Comparison of ENCODE assay signal across 9 cellular contexts in the genomic region with DNA sequence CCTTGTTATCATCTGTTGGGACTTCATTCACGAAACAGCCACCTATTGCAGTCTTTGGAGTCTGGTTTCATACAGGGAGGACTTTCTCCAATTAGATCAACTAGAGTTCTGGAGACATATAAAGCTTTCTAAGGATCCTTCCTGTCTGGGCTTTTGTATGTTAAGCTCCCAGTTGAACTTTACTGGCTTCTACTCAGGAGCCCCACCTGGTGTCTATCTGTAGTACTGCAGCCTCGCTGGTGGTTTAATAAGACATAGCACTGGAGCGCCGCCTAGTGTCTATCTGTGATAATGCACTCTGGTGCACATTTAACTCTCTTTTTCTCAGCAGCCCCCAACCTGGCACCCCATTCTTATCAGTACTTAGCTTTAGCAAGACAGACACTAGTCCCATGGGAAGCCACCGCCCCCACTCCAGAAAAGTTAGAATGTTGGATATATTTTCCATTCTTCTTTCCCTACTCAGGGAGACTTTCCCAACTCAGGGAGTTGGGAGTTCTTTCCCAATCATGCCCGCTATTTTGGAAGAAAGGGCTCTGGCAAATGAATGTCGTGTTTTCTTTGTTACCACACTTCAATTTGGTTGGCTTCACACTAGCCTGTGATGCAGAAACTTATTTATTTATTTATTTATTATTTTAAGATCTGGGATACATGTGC. TPM values are rescaled to one million over a fixed set of nuclear protein-coding genes. Genes with fewer than 3 reads are reported as not detected.
DNase-seq lines count a peak whose midpoint lies in the region; ATAC-seq and TF ChIP-seq lines count a peak whose summit lies in the region.
"Had no signal": no experiment of that assay in that cellular context is flagged by ENCODE, and none has a peak within 500 bp of the region (broad histone marks: within the 10 kb centered on the region; RNA-seq: fewer than 3 reads in every experiment).

No MANE protein-coding gene starts in this region.

- peak; percentile 69 to 92 (median 75) for DNase-seq in CD8-positive, alpha-beta T cell
- DNase-seq in NCI-H2029 (lab: John Stamatoyannopoulos, UW), result peak; percentile 22
- peak; percentile 84 for DNase-seq in UCSD-AML1 (lab: John Stamatoyannopoulos, UW; ENCODE audit: unreplicated experiment)
- DNase-seq in immature natural killer cell, result peak; percentile 76 to 82 (median 77)
- DNase-seq in stimulated activated CD4-positive, alpha-beta T cell treated with anti-CD3 and anti-CD28 coated beads, Interleukin-1b, Interleukin-23, amount 100 ng/mL, for 24 hours (ENCODE audit: low read depth in 4 of 4, low spot score in 1 of 4), result peak; percentile 67 to 93 (median 69)

- peak; percentile 99 for ATAC-seq in CD8-positive, alpha-beta T cell
- ATAC-seq in GM21723 (IDR thresholded peaks at IDR 0.05; ENCODE audit: unreplicated experiment) (peak; percentile 68), HG02938 (IDR thresholded peaks at IDR 0.05; ENCODE audit: unreplicated experiment) (no peak)

- H3K36me3 ChIP-seq in CD8-positive, alpha-beta T cell (ENCODE audit: insufficient read depth, low read length), result no peaks in the 10 kb centered on the region

- H3K4me3 ChIP-seq in CD8-positive, alpha-beta T cell (ENCODE audit: low read depth, low read length), result no peak overlapping the region

- H3K4me1 ChIP-seq in CD8-positive, alpha-beta T cell (ENCODE audit: insufficient read depth, low read length), result no peaks in the 10 kb centered on the region

- no peak overlapping the region for H3K27ac ChIP-seq in CD8-positive, alpha-beta T cell (ENCODE audit: low read depth, low read length)

- peaks cover 3% of the 10 kb centered on the region for H3K27me3 Mint-ChIP-seq in CD8-positive, alpha-beta T cell (ENCODE audit: low read depth)
- peaks cover 15% of the 10 kb centered on the region for H3K27me3 Mint-ChIP-seq in brain
- peaks cover 0 to 3% (median 2%) of the 10 kb centered on the region in 3 donors for H3K27me3 Mint-ChIP-seq in immature natural killer cell (ENCODE audit: low read depth in 3 of 3)

- intact Hi-C loops in CD8-positive, alpha-beta T cell (cut with DNase I, micrococcal nuclease), result loop anchor here (1.0 to 2.0 kb wide), 3 partner anchors 84 to 256 kb away; no protein-coding TSS in a partner anchor

- no peak overlapping the region for H3K27ac Mint-ChIP-seq in CD8-positive, alpha-beta T cell
- H3K27ac Mint-ChIP-seq in brain (no peak overlapping the region), immature natural killer cell (no peak overlapping the region)
- H3K27ac Mint-ChIP-seq: T-helper 1 cell treated with Interleukin-12 subunit alpha and Interleukin-12 subunit beta and Interleukin-4 antibody, amounts not matched to agents 30 μg/mL and 1 μg/mL, for 36 hours had no signal

- H3K36me3 Mint-ChIP-seq in CD8-positive, alpha-beta T cell, result no peaks in the 10 kb centered on the region
- no peaks in the 10 kb centered on the region for H3K36me3 Mint-ChIP-seq in brain
- H3K36me3 Mint-ChIP-seq in immature natural killer cell, result no peaks in the 10 kb centered on the region

- no peaks in the 10 kb centered on the region for H3K9me3 ChIP-seq in CD8-positive, alpha-beta T cell (ENCODE audit: low read length)

- CTCF ChIA-PET in CD8-positive, alpha-beta T cell (lab: Charles Lee), result interaction anchor here (0.6 to 1.5 kb wide), 15 partner anchors 8 to 280 kb away, joined by 3 to 6 read pairs (median 4); no protein-coding TSS in a partner anchor

- H3K9me3 Mint-ChIP-seq in CD8-positive, alpha-beta T cell, result no peaks in the 10 kb centered on the region
- H3K9me3 Mint-ChIP-seq in brain, result peaks cover 9 to 22% (median 14%) of the 10 kb centered on the region in 5 experiments
- H3K9me3 Mint-ChIP-seq in immature natural killer cell, result peaks cover 0 to 2% (median 0%) of the 10 kb centered on the region in 6 donors

- no peaks in the 10 kb centered on the region for H3K4me1 Mint-ChIP-seq in CD8-positive, alpha-beta T cell (ENCODE audit: low read depth)
- H3K4me1 Mint-ChIP-seq in brain (no peaks in the 10 kb centered on the region), immature natural killer cell (no peaks in the 10 kb centered on the region)

- no peaks in the 10 kb centered on the region for H3K27me3 ChIP-seq in CD8-positive, alpha-beta T cell (ENCODE audit: insufficient read depth, low read length)

- TF ChIP-seq CTCF in CD8-positive, alpha-beta T cell (IDR thresholded peaks at IDR 0.05), result peak; percentile 90
- peak; percentile 100 for TF ChIP-seq CTCF in brain (conservative IDR thresholded peaks at IDR 0.05)

- POLR2A ChIA-PET in CD8-positive, alpha-beta T cell (lab: Charles Lee), result no interaction called here

- no peak overlapping the region for H3K4me3 Mint-ChIP-seq in CD8-positive, alpha-beta T cell
- H3K4me3 Mint-ChIP-seq in brain (no peak overlapping the region), immature natural killer cell (no peak overlapping the region)
- H3K4me3 Mint-ChIP-seq: T-helper 1 cell treated with Interleukin-12 subunit alpha and Interleukin-12 subunit beta and Interleukin-4 antibody, amounts not matched to agents 30 μg/mL and 1 μg/mL, for 36 hours had no signal

RNA-seq across cellular contexts. Expression of a gene that starts 36.9 kb away (rescaled TPM):
- total RNA-seq in CD8-positive, alpha-beta T cell, result not detected
- 11.0 TPM for polyA plus RNA-seq in brain (ENCODE audit: insufficient read depth, low read depth, low replicate concordance)
- under 1 TPM in 1 of 3 donors, not detected in 2; 0.70 TPM for polyA plus RNA-seq in immature natural killer cell

RNA-seq across cellular contexts. Expression of a gene that starts 51.4 kb away (rescaled TPM):
- total RNA-seq in CD8-positive, alpha-beta T cell, result 10 to 100 TPM; 10.1 to 10.6 TPM
- polyA plus RNA-seq in brain (ENCODE audit: insufficient read depth, low read depth, low replicate concordance) (19.8 TPM), immature natural killer cell (10 to 100 TPM in 2 of 3 donors, 1 to 10 TPM in 1; 7.4 to 15.2 (median 10.2) TPM)

Comparison
In these comparisons a context has a peak if more than half of its experiments do, and no peak if none do; other contexts are left out.
1. DNase-seq: peak in every context shown above with its lines; median percentile 84 in UCSD-AML1; 77 in immature natural killer cell; 75 in CD8-positive, alpha-beta T cell; 69 in stimulated activated CD4-positive, alpha-beta T cell treated with anti-CD3 and anti-CD28 coated beads, Interleukin-1b, Interleukin-23, amount 100 ng/mL, for 24 hours; 22 in NCI-H2029.